In the genomic region with DNA sequence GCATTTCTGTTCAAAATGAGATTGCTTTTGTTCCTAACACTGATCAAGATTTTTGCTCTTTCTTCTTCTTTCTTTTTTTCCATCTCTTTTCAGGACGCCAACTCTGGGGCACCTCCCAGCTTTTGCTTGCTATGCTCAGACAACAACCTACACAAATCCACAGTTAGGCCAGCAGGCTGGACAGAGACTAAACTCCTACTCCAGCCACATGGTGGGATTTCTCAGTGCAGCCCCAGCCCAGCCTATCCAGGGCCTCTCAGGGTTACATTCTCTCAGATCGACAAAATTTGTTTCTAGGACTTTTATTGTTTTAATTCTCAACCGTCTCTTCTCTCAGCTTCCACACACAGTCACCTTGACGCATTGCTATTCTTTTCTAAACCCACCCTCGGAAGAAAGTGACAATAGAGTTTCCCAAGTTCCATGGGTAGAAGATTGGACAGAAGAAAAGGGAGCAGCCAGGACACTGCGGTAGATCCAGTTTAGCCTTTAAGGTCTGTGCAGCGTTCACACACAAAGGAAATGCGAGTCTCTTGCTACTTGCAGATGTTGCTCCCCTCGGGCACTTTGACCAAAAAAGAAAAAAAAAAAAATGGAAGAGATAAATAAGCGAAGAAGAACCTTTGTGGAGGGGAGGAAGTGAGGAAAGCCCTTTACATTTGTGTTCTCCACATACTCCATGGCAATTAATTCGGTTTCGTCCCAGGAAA, we compare ENCODE assay signal across 27 cellular contexts.
"Had no signal": no experiment of that assay in that cellular context is flagged by ENCODE, and none has a peak within 500 bp of the region (broad histone marks: within the 10 kb centered on the region; RNA-seq: fewer than 3 reads in every experiment).

No MANE protein-coding gene starts in this region.

- H3K36me3 ChIP-seq: adrenal gland, colonic mucosa, ovary, prostate gland, tibial nerve had no signal

- H3K27ac ChIP-seq: adrenal gland, body of pancreas, colonic mucosa, ovary, prostate gland, skin epidermis, tibial nerve had no signal

- H3K9me3 ChIP-seq: adrenal gland, colonic mucosa, ovary, prostate gland had no signal

- H3K27me3 Mint-ChIP-seq: activated CD4-positive, alpha-beta memory T cell treated with anti-CD3 and anti-CD28 coated beads, Interleukin-2, amount 10 ng/mL, durations not matched to agents 7 days and 5 days; activated CD4-positive, alpha-beta T cell treated with anti-CD3 and anti-CD28 coated beads, Interleukin-2, amount 10 ng/mL, durations not matched to agents 7 days and 5 days; activated naive CD8-positive, alpha-beta T cell; naive thymus-derived CD8-positive, alpha-beta T cell; stimulated activated naive CD8-positive, alpha-beta T cell treated with anti-CD3 and anti-CD28 coated beads, Interleukin-15, Interleukin-2, amounts not matched to agents 100 ng/mL and 50 ng/mL, for 24 hours had no signal

- H3K27me3 ChIP-seq: adrenal gland, body of pancreas, colonic mucosa, ovary, tibial nerve had no signal

- H3K4me1 ChIP-seq: colonic mucosa, prostate gland had no signal

- ATAC-seq: naive thymus-derived CD8-positive, alpha-beta T cell had no signal

- H3K27ac Mint-ChIP-seq: activated CD4-positive, alpha-beta memory T cell treated with anti-CD3 and anti-CD28 coated beads, Interleukin-2, amount 10 ng/mL, durations not matched to agents 7 days and 5 days; activated CD4-positive, alpha-beta T cell treated with anti-CD3 and anti-CD28 coated beads, Interleukin-2, amount 10 ng/mL, durations not matched to agents 7 days and 5 days; activated naive CD8-positive, alpha-beta T cell; mesothelial cell of epicardium; naive thymus-derived CD8-positive, alpha-beta T cell; stimulated activated naive CD8-positive, alpha-beta T cell treated with anti-CD3 and anti-CD28 coated beads, Interleukin-15, Interleukin-2, amounts not matched to agents 100 ng/mL and 50 ng/mL, for 24 hours had no signal

- H3K4me3 ChIP-seq: body of pancreas, colonic mucosa, ovary, prostate gland, skin epidermis had no signal

- H3K36me3 Mint-ChIP-seq: activated naive CD8-positive, alpha-beta T cell; naive thymus-derived CD8-positive, alpha-beta T cell had no signal

- H3K9me3 Mint-ChIP-seq: activated CD4-positive, alpha-beta memory T cell treated with anti-CD3 and anti-CD28 coated beads, Interleukin-2, amount 10 ng/mL, durations not matched to agents 7 days and 5 days had no signal

- FAIRE-seq: frontal cortex, keratinocyte had no signal

- DNase-seq: activated CD4-positive, alpha-beta memory T cell treated with anti-CD3 and anti-CD28 coated beads, Interleukin-2, amount 10 ng/mL, durations not matched to agents 7 days and 5 days; activated CD4-positive, alpha-beta T cell treated with anti-CD3 and anti-CD28 coated beads for 1 hour; activated CD4-positive, alpha-beta T cell treated with anti-CD3 and anti-CD28 coated beads, Interleukin-2, amount 10 ng/mL, durations not matched to agents 7 days and 5 days; activated naive CD4-positive, alpha-beta T cell; activated T-cell treated with anti-CD3 and anti-CD28 coated beads, Interleukin-2, amount 50 U/mL, for 48 hours; adrenal gland; aorta; body of pancreas; colonic mucosa; effector CD8-positive, alpha-beta T cell; left cardiac atrium; left ventricle myocardium superior; mammary epithelial cell; naive thymus-derived CD8-positive, alpha-beta T cell; ovary; retina; stimulated activated CD4-positive, alpha-beta T cell treated with anti-CD3 and anti-CD28 coated beads, Interleukin-12 subunit alpha, Interleukin-12 subunit beta, amount 100 ng/mL, for 4 hours; stimulated activated CD4-positive, alpha-beta T cell treated with anti-CD3 and anti-CD28 coated beads, Interleukin-4, amount 100 ng/mL, for 1 hour; T-helper 2 cell had no signal

- H3K4me3 Mint-ChIP-seq: activated CD4-positive, alpha-beta memory T cell treated with anti-CD3 and anti-CD28 coated beads, Interleukin-2, amount 10 ng/mL, durations not matched to agents 7 days and 5 days; activated CD4-positive, alpha-beta T cell treated with anti-CD3 and anti-CD28 coated beads, Interleukin-2, amount 10 ng/mL, durations not matched to agents 7 days and 5 days; activated naive CD8-positive, alpha-beta T cell; naive thymus-derived CD8-positive, alpha-beta T cell; stimulated activated naive CD8-positive, alpha-beta T cell treated with anti-CD3 and anti-CD28 coated beads, Interleukin-15, Interleukin-2, amounts not matched to agents 100 ng/mL and 50 ng/mL, for 24 hours had no signal

- H3K4me1 Mint-ChIP-seq: activated CD4-positive, alpha-beta memory T cell treated with anti-CD3 and anti-CD28 coated beads, Interleukin-2, amount 10 ng/mL, durations not matched to agents 7 days and 5 days; activated CD4-positive, alpha-beta T cell treated with anti-CD3 and anti-CD28 coated beads, Interleukin-2, amount 10 ng/mL, durations not matched to agents 7 days and 5 days; naive thymus-derived CD8-positive, alpha-beta T cell had no signal
